Comparison of ENCODE assay signal across 25 cellular contexts in genomic region chr4:186891859-186892486, GRCh38.
"Had no signal": no experiment of that assay in that cellular context is flagged by ENCODE, and none has a peak within 500 bp of the region (broad histone marks: within the 10 kb centered on the region; RNA-seq: fewer than 3 reads in every experiment).

No MANE protein-coding gene starts in this region.

- DNase-seq: heart right ventricle; islet precursor cell; left lung; lower lobe of right lung; mammary epithelial cell; mesenchymal stem cell; naive thymus-derived CD8-positive, alpha-beta T cell; occipital lobe; retina; right cardiac atrium; spleen; stimulated activated CD4-positive, alpha-beta T cell treated with anti-CD3 and anti-CD28 coated beads, Interleukin-4, amount 100 ng/mL, for 24 hours; stimulated activated naive CD4-positive, alpha-beta T cell; tibial artery; trophoblast cell had no signal

- H3K27ac ChIP-seq: heart right ventricle, hepatocyte, left lung, lower lobe of right lung, neural progenitor cell, neutrophil, prostate gland, skin epidermis, spleen, suprapubic skin, thoracic aorta, tibial artery, vagina had no signal

- H3K9ac ChIP-seq: neural progenitor cell had no signal

- ATAC-seq: heart right ventricle; left lung; lower lobe of right lung; naive thymus-derived CD8-positive, alpha-beta T cell; right cardiac atrium; sciatic nerve; stimulated activated effector memory CD8-positive, alpha-beta T cell treated with anti-CD3 and anti-CD28 coated beads, Interleukin-12 subunit alpha, Interleukin-12 subunit beta, amount 100 ng/mL, for 72 hours had no signal

- H3K4me2 ChIP-seq: hepatocyte, neural progenitor cell had no signal

- H3K4me1 ChIP-seq: heart right ventricle, left lung, lower lobe of right lung, prostate gland, spleen, suprapubic skin, tibial artery, vagina had no signal

- H3K4me3 ChIP-seq: heart right ventricle, hepatocyte, left lung, lower lobe of right lung, neural progenitor cell, prostate gland, skin epidermis, spleen, suprapubic skin, thoracic aorta, tibial artery, vagina had no signal

- H3K9me3 ChIP-seq: lower lobe of right lung, neutrophil, prostate gland, suprapubic skin, thoracic aorta, tibial artery, vagina had no signal

- H3K36me3 ChIP-seq: heart right ventricle, left lung, lower lobe of right lung, neural progenitor cell, neutrophil, prostate gland, spleen, suprapubic skin, thoracic aorta, tibial artery, vagina had no signal

- H3K27me3 ChIP-seq: heart right ventricle, hepatocyte, left lung, neural progenitor cell, neutrophil, spleen, suprapubic skin, tibial artery, vagina had no signal
